ENCODE assay signal across 2 cellular contexts in the genomic region with DNA sequence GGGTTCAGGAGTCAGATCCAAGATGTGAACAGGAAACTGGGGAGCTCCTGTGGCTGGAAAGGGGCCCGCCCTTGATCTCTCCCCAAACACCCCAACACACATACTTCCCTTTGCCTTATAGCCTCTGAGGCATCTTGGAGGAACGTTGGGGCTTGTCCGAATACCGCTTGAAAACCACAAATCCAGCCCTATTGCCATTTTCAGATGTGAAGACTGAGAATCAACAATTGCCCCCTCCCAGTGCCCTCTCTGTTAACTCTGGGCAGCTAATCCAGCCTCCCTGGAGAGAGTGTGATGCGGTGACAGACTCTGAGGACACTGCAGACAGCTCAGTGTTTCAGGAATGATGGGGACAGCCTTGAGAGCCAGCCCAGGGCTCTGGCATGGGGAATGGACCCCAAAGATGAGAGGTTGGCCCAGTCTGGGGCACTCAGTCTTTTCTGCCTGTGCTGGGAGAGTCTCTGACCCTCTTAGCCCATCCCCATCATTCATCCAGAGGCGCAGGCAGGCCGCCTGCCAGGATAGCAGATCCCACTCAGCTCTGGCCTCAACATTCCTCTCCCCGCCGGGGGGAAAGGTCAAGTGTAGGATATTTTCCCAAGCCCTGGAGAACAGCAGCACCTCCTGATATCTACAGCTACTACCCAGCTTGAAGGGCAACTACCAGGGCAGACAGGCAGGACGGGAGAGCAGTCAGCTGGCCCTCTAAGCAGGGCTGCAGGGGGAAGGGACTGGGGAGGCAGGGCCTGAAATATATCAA.
TF ChIP-seq lines count a peak whose summit lies in the region.

No MANE protein-coding gene starts in this region.

TF ChIP-seq in SK-N-SH treated with all-trans-retinoic acid at 6 μM for 48 hours, 23 proteins besides CTCF, POLR2A, EP300 and RAD21:
- TF ChIP-seq SNAI2 (CRISPR knock-in tag; IDR thresholded peaks at IDR 0.05) (no peak), CSDC2 (CRISPR knock-in tag; IDR thresholded peaks at IDR 0.05) (no peak), TOX (CRISPR knock-in tag; IDR thresholded peaks at IDR 0.05; ENCODE audit: borderline replicate concordance) (no peak), ARNTL (CRISPR knock-in tag; IDR thresholded peaks at IDR 0.05; ENCODE audit: borderline replicate concordance, low read depth) (no peak), GLIS3 (CRISPR knock-in tag; IDR thresholded peaks at IDR 0.05) (no peak), ZC3H10 (CRISPR knock-in tag; IDR thresholded peaks at IDR 0.05) (no peak), ESRRG (CRISPR knock-in tag; IDR thresholded peaks at IDR 0.05) (no peak), ZFP3 (CRISPR knock-in tag; IDR thresholded peaks at IDR 0.05) (no peak), RARB (CRISPR knock-in tag; IDR thresholded peaks at IDR 0.05) (no peak), ISL1 (CRISPR knock-in tag; IDR thresholded peaks at IDR 0.05) (no peak), TCF4 (CRISPR knock-in tag; IDR thresholded peaks at IDR 0.05; ENCODE audit: borderline replicate concordance) (no peak), BACH2 (CRISPR knock-in tag; IDR thresholded peaks at IDR 0.05; ENCODE audit: borderline replicate concordance) (no peak), OSR1 (CRISPR knock-in tag; IDR thresholded peaks at IDR 0.05) (no peak), ZFP30 (CRISPR knock-in tag; IDR thresholded peaks at IDR 0.05) (no peak), ZNF70 (CRISPR knock-in tag; IDR thresholded peaks at IDR 0.05) (no peak)
- TF ChIP-seq, protein P1, sequence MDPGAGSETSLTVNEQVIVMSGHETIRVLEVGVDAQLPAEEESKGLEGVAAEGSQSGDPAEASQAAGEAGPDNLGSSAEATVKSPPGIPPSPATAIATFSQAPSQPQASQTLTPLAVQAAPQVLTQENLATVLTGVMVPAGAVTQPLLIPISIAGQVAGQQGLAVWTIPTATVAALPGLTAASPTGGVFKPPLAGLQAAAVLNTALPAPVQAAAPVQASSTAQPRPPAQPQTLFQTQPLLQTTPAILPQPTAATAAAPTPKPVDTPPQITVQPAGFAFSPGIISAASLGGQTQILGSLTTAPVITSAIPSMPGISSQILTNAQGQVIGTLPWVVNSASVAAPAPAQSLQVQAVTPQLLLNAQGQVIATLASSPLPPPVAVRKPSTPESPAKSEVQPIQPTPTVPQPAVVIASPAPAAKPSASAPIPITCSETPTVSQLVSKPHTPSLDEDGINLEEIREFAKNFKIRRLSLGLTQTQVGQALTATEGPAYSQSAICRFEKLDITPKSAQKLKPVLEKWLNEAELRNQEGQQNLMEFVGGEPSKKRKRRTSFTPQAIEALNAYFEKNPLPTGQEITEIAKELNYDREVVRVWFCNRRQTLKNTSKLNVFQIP (CRISPR knock-in tag; IDR thresholded peaks at IDR 0.05; ENCODE audit: borderline replicate concordance, low read depth): no peak
- TF ChIP-seq, protein P2, sequence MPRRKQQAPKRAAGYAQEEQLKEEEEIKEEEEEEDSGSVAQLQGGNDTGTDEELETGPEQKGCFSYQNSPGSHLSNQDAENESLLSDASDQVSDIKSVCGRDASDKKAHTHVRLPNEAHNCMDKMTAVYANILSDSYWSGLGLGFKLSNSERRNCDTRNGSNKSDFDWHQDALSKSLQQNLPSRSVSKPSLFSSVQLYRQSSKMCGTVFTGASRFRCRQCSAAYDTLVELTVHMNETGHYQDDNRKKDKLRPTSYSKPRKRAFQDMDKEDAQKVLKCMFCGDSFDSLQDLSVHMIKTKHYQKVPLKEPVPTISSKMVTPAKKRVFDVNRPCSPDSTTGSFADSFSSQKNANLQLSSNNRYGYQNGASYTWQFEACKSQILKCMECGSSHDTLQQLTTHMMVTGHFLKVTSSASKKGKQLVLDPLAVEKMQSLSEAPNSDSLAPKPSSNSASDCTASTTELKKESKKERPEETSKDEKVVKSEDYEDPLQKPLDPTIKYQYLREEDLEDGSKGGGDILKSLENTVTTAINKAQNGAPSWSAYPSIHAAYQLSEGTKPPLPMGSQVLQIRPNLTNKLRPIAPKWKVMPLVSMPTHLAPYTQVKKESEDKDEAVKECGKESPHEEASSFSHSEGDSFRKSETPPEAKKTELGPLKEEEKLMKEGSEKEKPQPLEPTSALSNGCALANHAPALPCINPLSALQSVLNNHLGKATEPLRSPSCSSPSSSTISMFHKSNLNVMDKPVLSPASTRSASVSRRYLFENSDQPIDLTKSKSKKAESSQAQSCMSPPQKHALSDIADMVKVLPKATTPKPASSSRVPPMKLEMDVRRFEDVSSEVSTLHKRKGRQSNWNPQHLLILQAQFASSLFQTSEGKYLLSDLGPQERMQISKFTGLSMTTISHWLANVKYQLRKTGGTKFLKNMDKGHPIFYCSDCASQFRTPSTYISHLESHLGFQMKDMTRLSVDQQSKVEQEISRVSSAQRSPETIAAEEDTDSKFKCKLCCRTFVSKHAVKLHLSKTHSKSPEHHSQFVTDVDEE (CRISPR knock-in tag; IDR thresholded peaks at IDR 0.05): no peak
- TF ChIP-seq, protein P3, sequence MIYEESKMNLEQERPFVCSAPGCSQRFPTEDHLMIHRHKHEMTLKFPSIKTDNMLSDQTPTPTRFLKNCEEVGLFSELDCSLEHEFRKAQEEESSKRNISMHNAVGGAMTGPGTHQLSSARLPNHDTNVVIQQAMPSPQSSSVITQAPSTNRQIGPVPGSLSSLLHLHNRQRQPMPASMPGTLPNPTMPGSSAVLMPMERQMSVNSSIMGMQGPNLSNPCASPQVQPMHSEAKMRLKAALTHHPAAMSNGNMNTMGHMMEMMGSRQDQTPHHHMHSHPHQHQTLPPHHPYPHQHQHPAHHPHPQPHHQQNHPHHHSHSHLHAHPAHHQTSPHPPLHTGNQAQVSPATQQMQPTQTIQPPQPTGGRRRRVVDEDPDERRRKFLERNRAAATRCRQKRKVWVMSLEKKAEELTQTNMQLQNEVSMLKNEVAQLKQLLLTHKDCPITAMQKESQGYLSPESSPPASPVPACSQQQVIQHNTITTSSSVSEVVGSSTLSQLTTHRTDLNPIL (CRISPR knock-in tag; IDR thresholded peaks at IDR 0.05; ENCODE audit: low read depth): no peak
- TF ChIP-seq, protein P4, sequence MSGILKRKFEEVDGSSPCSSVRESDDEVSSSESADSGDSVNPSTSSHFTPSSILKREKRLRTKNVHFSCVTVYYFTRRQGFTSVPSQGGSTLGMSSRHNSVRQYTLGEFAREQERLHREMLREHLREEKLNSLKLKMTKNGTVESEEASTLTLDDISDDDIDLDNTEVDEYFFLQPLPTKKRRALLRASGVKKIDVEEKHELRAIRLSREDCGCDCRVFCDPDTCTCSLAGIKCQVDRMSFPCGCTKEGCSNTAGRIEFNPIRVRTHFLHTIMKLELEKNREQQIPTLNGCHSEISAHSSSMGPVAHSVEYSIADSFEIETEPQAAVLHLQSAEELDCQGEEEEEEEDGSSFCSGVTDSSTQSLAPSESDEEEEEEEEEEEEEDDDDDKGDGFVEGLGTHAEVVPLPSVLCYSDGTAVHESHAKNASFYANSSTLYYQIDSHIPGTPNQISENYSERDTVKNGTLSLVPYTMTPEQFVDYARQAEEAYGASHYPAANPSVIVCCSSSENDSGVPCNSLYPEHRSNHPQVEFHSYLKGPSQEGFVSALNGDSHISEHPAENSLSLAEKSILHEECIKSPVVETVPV (CRISPR knock-in tag; IDR thresholded peaks at IDR 0.05): no peak

TF ChIP-seq in SK-N-SH, 30 proteins besides CTCF, POLR2A, EP300 and RAD21:
- TF ChIP-seq, protein P5, sequence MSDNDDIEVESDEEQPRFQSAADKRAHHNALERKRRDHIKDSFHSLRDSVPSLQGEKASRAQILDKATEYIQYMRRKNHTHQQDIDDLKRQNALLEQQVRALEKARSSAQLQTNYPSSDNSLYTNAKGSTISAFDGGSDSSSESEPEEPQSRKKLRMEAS (IDR thresholded peaks at IDR 0.05; ENCODE audit: low read depth): no peak
- TF ChIP-seq FOXJ3 (CRISPR knock-in tag; IDR thresholded peaks at IDR 0.05) (no peak), TCF12 (IDR thresholded peaks at IDR 0.05) (no peak), NFIC (IDR thresholded peaks at IDR 0.05; ENCODE audit: borderline replicate concordance) (no peak), YY1 (IDR thresholded peaks at IDR 0.05; ENCODE audit: low read depth) (no peak), JUND (IDR thresholded peaks at IDR 0.05) (no peak), RFX5 (IDR thresholded peaks at IDR 0.05; ENCODE audit: low read length) (no peak), FOSL2 (IDR thresholded peaks at IDR 0.05; ENCODE audit: borderline replicate concordance, low read depth) (no peak), GABPA (IDR thresholded peaks at IDR 0.05; ENCODE audit: low read depth) (no peak)
- TF ChIP-seq, protein P6, sequence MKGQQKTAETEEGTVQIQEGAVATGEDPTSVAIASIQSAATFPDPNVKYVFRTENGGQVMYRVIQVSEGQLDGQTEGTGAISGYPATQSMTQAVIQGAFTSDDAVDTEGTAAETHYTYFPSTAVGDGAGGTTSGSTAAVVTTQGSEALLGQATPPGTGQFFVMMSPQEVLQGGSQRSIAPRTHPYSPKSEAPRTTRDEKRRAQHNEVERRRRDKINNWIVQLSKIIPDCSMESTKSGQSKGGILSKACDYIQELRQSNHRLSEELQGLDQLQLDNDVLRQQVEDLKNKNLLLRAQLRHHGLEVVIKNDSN (IDR thresholded peaks at IDR 0.05; ENCODE audit: borderline replicate concordance, low read depth): no peak
- TF ChIP-seq, protein P7, sequence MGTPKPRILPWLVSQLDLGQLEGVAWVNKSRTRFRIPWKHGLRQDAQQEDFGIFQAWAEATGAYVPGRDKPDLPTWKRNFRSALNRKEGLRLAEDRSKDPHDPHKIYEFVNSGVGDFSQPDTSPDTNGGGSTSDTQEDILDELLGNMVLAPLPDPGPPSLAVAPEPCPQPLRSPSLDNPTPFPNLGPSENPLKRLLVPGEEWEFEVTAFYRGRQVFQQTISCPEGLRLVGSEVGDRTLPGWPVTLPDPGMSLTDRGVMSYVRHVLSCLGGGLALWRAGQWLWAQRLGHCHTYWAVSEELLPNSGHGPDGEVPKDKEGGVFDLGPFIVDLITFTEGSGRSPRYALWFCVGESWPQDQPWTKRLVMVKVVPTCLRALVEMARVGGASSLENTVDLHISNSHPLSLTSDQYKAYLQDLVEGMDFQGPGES (IDR thresholded peaks at IDR 0.05; ENCODE audit: low read depth, low read length): no peak
- TF ChIP-seq, protein P8, sequence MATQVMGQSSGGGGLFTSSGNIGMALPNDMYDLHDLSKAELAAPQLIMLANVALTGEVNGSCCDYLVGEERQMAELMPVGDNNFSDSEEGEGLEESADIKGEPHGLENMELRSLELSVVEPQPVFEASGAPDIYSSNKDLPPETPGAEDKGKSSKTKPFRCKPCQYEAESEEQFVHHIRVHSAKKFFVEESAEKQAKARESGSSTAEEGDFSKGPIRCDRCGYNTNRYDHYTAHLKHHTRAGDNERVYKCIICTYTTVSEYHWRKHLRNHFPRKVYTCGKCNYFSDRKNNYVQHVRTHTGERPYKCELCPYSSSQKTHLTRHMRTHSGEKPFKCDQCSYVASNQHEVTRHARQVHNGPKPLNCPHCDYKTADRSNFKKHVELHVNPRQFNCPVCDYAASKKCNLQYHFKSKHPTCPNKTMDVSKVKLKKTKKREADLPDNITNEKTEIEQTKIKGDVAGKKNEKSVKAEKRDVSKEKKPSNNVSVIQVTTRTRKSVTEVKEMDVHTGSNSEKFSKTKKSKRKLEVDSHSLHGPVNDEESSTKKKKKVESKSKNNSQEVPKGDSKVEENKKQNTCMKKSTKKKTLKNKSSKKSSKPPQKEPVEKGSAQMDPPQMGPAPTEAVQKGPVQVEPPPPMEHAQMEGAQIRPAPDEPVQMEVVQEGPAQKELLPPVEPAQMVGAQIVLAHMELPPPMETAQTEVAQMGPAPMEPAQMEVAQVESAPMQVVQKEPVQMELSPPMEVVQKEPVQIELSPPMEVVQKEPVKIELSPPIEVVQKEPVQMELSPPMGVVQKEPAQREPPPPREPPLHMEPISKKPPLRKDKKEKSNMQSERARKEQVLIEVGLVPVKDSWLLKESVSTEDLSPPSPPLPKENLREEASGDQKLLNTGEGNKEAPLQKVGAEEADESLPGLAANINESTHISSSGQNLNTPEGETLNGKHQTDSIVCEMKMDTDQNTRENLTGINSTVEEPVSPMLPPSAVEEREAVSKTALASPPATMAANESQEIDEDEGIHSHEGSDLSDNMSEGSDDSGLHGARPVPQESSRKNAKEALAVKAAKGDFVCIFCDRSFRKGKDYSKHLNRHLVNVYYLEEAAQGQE (IDR thresholded peaks at IDR 0.05; ENCODE audit: low read depth, low read length): no peak
- TF ChIP-seq, protein P9, sequence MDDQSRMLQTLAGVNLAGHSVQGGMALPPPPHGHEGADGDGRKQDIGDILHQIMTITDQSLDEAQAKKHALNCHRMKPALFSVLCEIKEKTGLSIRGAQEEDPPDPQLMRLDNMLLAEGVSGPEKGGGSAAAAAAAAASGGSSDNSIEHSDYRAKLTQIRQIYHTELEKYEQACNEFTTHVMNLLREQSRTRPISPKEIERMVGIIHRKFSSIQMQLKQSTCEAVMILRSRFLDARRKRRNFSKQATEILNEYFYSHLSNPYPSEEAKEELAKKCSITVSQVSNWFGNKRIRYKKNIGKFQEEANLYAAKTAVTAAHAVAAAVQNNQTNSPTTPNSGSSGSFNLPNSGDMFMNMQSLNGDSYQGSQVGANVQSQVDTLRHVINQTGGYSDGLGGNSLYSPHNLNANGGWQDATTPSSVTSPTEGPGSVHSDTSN (IDR thresholded peaks at IDR 0.05): no peak
